ENCODE assay signal across 8 cellular contexts in genomic region chr17:78253946-78254672, GRCh38. TPM values are rescaled to one million over a fixed set of nuclear protein-coding genes. Genes with fewer than 3 reads are reported as not detected.
DNase-seq lines count a peak whose midpoint lies in the region; ATAC-seq and TF ChIP-seq lines count a peak whose summit lies in the region.

No MANE protein-coding gene starts in this region.

- peak overlapping the region; percentile 78 to 99 (median 90) for H3K4me3 ChIP-seq in tibial nerve

- H3K9me3 ChIP-seq in CD4-positive, alpha-beta T cell (ENCODE audit: control insufficient read depth, low read length), result no peaks in the 10 kb centered on the region
- H3K9me3 ChIP-seq in tibial nerve, result no peaks in the 10 kb centered on the region

- 3 to 7% methylated on average over 29 to 62 of the region's 73 CpGs for WGBS in tibial nerve, 2 donors

- TF ChIP-seq CTCF in CD4-positive, alpha-beta T cell (IDR thresholded peaks at IDR 0.05), result no peak
- peak in 1 of 5 experiments; percentile 40 for TF ChIP-seq CTCF in tibial nerve (IDR thresholded peaks at IDR 0.05)

- H3K4me1 ChIP-seq in tibial nerve, result peaks cover 0 to 46% (median 25%) of the 10 kb centered on the region in 4 donors

- intact Hi-C loops in CD4-positive, alpha-beta T cell (cut with DNase I, micrococcal nuclease), result loop anchor here (1.0 to 10.0 kb wide), 6 partner anchors 33 to 591 kb away; partner anchors contain the start of genes BIRC5 (in 1 of the 2), PGS1 (in 1 of the 2), TMC6 (in 1 of the 2) and TMC8 (in 1 of the 2)
- intact Hi-C loops in left cardiac atrium (cut with DNase I), result loop anchor here in 1 of 2 donors (5.0 kb wide), 2 partner anchors 142 to 168 kb away; no protein-coding TSS in a partner anchor

- no peaks in the 10 kb centered on the region for H3K36me3 ChIP-seq in tibial nerve

- no peaks in the 10 kb centered on the region for H3K27me3 Mint-ChIP-seq in CD4-positive, alpha-beta T cell
- no peaks in the 10 kb centered on the region for H3K27me3 Mint-ChIP-seq in T-cell

- peak; percentile 35 for ATAC-seq in CD4-positive, alpha-beta T cell (ENCODE audit: poor library complexity)
- ATAC-seq in GM21786 (IDR thresholded peaks at IDR 0.05; ENCODE audit: unreplicated experiment), result peak; percentile 52
- peak; percentile 46 to 61 (median 52) for ATAC-seq in T-cell (replicated peaks in 1 of 4)
- peak; percentile 85 to 87 for ATAC-seq in left cardiac atrium

- no peaks in the 10 kb centered on the region for H3K27me3 ChIP-seq in CD4-positive, alpha-beta T cell (ENCODE audit: control insufficient read depth, insufficient read depth, low read length)
- peaks cover 0 to 6% of the 10 kb centered on the region in 2 donors for H3K27me3 ChIP-seq in tibial nerve

- peak; percentile 68 to 85 (median 78) for DNase-seq in CD4-positive, alpha-beta T cell
- peak; percentile 74 for DNase-seq in NCI-H1105 (lab: John Stamatoyannopoulos, UW)
- peak; percentile 67 to 88 (median 80) for DNase-seq in T-cell
- DNase-seq in amniotic epithelial cell (ENCODE audit: low read depth), result peak; percentile 79
- peak; percentile 92 for DNase-seq in left cardiac atrium
- DNase-seq in pons (ENCODE audit: low spot score), result peak; percentile 64
- DNase-seq in tibial nerve (ENCODE audit: low spot score in 2 of 2), result peak; percentile 69 to 73

- POLR2A ChIA-PET in CD4-positive, alpha-beta T cell (lab: Charles Lee), result interaction anchor here (1.2 to 3.1 kb wide), 4 partner anchors 9 to 124 kb away, joined by 3 to 11 read pairs (median 9); partner anchors contain the start of genes SOCS3 and TMC8
- POLR2A ChIA-PET in T-cell (lab: Charles Lee), result no interaction called here

- peak overlapping the region; percentile 87 for H3K27ac ChIP-seq in CD4-positive, alpha-beta T cell (ENCODE audit: low read depth, low read length)
- peak overlapping the region; percentile 74 to 91 (median 88) for H3K27ac ChIP-seq in tibial nerve

- peak in 1 of 2 donors; percentile 76 for TF ChIP-seq EP300 in tibial nerve (IDR thresholded peaks at IDR 0.05)

- H3K4me1 Mint-ChIP-seq in CD4-positive, alpha-beta T cell (ENCODE audit: low read depth), result peaks cover 77% of the 10 kb centered on the region
- peaks cover 69 to 74% (median 73%) of the 10 kb centered on the region in 3 donors for H3K4me1 Mint-ChIP-seq in T-cell

- H3K4me3 Mint-ChIP-seq in CD4-positive, alpha-beta T cell, result peak overlapping the region; percentile 96
- H3K4me3 Mint-ChIP-seq in T-cell, result peak overlapping the region; percentile 76 to 82 (median 79)

- H3K9me3 Mint-ChIP-seq in CD4-positive, alpha-beta T cell, result peaks cover 2% of the 10 kb centered on the region
- H3K9me3 Mint-ChIP-seq in T-cell, result no peaks in the 10 kb centered on the region

- peak overlapping the region; percentile 98 for H3K27ac Mint-ChIP-seq in CD4-positive, alpha-beta T cell
- H3K27ac Mint-ChIP-seq in T-cell, result peak overlapping the region; percentile 72 to 91

- CTCF ChIA-PET in CD4-positive, alpha-beta T cell (lab: Charles Lee), result interaction anchor here (1.7 to 2.1 kb wide), 2 partner anchors 107 to 168 kb away, joined by 4 to 5 read pairs; no protein-coding TSS in a partner anchor
- CTCF ChIA-PET in T-cell (lab: Charles Lee), result interaction anchor here (0.5 kb wide), 2 partner anchors 82 to 147 kb away, joined by 3 to 4 read pairs; no protein-coding TSS in a partner anchor

- H3K36me3 Mint-ChIP-seq in CD4-positive, alpha-beta T cell (ENCODE audit: low read depth), result peaks cover 28% of the 10 kb centered on the region
- H3K36me3 Mint-ChIP-seq in T-cell, result no peaks in the 10 kb centered on the region

- TF ChIP-seq POLR2A in tibial nerve (IDR thresholded peaks at IDR 0.05), result peak in 1 of 2 donors; percentile 36

RNA-seq across cellular contexts. Expression of gene TMEM235, which starts 22.7 kb away (rescaled TPM):
- total RNA-seq in CD4-positive, alpha-beta T cell, result not detected
- total RNA-seq in T-cell (not detected), left cardiac atrium (not detected), tibial nerve (not detected)

RNA-seq across cellular contexts. Expression of gene BIRC5, which starts 40.1 kb away (rescaled TPM):
- total RNA-seq in CD4-positive, alpha-beta T cell, result under 1 TPM; 0.39 to 0.41 TPM
- total RNA-seq in T-cell (1 to 10 TPM in 3 of 5 donors, under 1 TPM in 2; 0.67 to 1.9 (median 1.3) TPM), left cardiac atrium (1 to 10 TPM in 1 of 2 donors, under 1 TPM in 1; 0.16 to 1.6 TPM), tibial nerve (1 to 10 TPM in 1 of 4 donors, under 1 TPM in 2, not detected in 1; 0.87 to 8.7 (median 0.98) TPM)

Comparison
In these comparisons a context has a peak if more than half of its experiments do, and no peak if none do; other contexts are left out.
1. Peak in every context shown above with its lines: DNase-seq, ATAC-seq, H3K4me3 ChIP-seq and H3K27ac ChIP-seq.
2. ATAC-seq: peak in every context shown above with its lines; median percentile 86 in left cardiac atrium; 52 in GM21786; 52 in T-cell; 35 in CD4-positive, alpha-beta T cell.